ENCODE assay signal across 9 cellular contexts in genomic region chr10:104689547-104689946, GRCh38. TPM values are rescaled to one million over a fixed set of nuclear protein-coding genes. Genes with fewer than 3 reads are reported as not detected.
"Had no signal": no experiment of that assay in that cellular context is flagged by ENCODE, and none has a peak within 500 bp of the region (broad histone marks: within the 10 kb centered on the region; RNA-seq: fewer than 3 reads in every experiment).

No MANE protein-coding gene starts in this region.

- DNase-seq: GM23248, GOT3, H7, HFFc6 had no signal

- H2AFZ ChIP-seq: GM23248 had no signal

- H3K4me1 ChIP-seq: HAP-1 had no signal

- H3K27ac Mint-ChIP-seq: HFFc6, IgD-negative memory B cell had no signal

- H3K9me3 ChIP-seq: HAP-1 had no signal

- ATAC-seq: HepG2 had no signal

- H3K4me3 Mint-ChIP-seq: HFFc6, IgD-negative memory B cell had no signal

- H3K4me3 ChIP-seq: GM23248, HAP-1 had no signal

- H3K36me3 ChIP-seq: HAP-1 had no signal

- H3K27ac ChIP-seq: GM23248, HL-60 had no signal

- H3K36me3 Mint-ChIP-seq: IgD-negative memory B cell had no signal

- H3K9ac ChIP-seq: GM23248 had no signal

RNA-seq across cellular contexts. Expression of gene SORCS3, which starts 48.5 kb away (rescaled TPM):
- total RNA-seq: GM23248, H4, HepG2, HFFc6 had no signal
- polyA plus RNA-seq: GM23248, IgD-negative memory B cell had no signal
